12 cellular contexts compared by ENCODE assay signal in genomic region chr2:55115795-55116597, GRCh38.
A peak's percentile ranks its signal among the peaks of the same experiment; 100 is the strongest.
DNase-seq lines count a peak whose midpoint lies in the region; ATAC-seq, FAIRE-seq and TF ChIP-seq lines count a peak whose summit lies in the region.
"Had no signal": no experiment of that assay in that cellular context is flagged by ENCODE, and none has a peak within 500 bp of the region (broad histone marks: within the 10 kb centered on the region; RNA-seq: fewer than 3 reads in every experiment).

No MANE protein-coding gene starts in this region.

- H3K27me3 Mint-ChIP-seq in chondrocyte (ENCODE audit: low read depth) = no peaks in the 10 kb centered on the region
- H3K27me3 Mint-ChIP-seq: activated CD4-positive, alpha-beta memory T cell treated with anti-CD3 and anti-CD28 coated beads, Interleukin-2, amount 10 ng/mL, durations not matched to agents 7 days and 5 days had no signal

- no peaks in the 10 kb centered on the region for H4K20me1 ChIP-seq in PC-9 (ENCODE audit: insufficient read depth)
- no peaks in the 10 kb centered on the region for H4K20me1 ChIP-seq in osteoblast (ENCODE audit: insufficient read depth, low read length)

- no peaks in the 10 kb centered on the region for H3K36me3 Mint-ChIP-seq in chondrocyte (ENCODE audit: low read depth)

- H3K4me1 ChIP-seq in PC-9 (replicated peaks; ENCODE audit: insufficient read depth) = peaks cover 86% of the 10 kb centered on the region
- peaks cover 67% of the 10 kb centered on the region for H3K4me1 ChIP-seq in osteoblast (ENCODE audit: insufficient read depth, low read length)
- H3K4me1 ChIP-seq in kidney (ENCODE audit: control insufficient read depth in 1 of 2, insufficient read depth in 1 of 2, low read depth in 1 of 2, low read length in 2 of 2) = peaks cover 0 to 17% of the 10 kb centered on the region in 2 donors

- CTCF ChIA-PET in PC-9 (lab: Charles Lee) = interaction anchor here (0.6 kb wide), 1 partner anchor 68 kb away, joined by 3 read pairs; no protein-coding TSS in a partner anchor

- H3F3A ChIP-seq in PC-9 (ENCODE audit: insufficient read depth, low read depth) = peaks cover 57% of the 10 kb centered on the region; the same call in 1 of the 2 replicates

- ATAC-seq in HG03095 (IDR thresholded peaks at IDR 0.05; ENCODE audit: unreplicated experiment) (no peak), HG03175 (IDR thresholded peaks at IDR 0.05; ENCODE audit: unreplicated experiment) (no peak)

- H3K9me3 ChIP-seq in PC-9 (ENCODE audit: insufficient read depth, low read depth) (no peaks in the 10 kb centered on the region), osteoblast (ENCODE audit: low read depth, low read length) (no peaks in the 10 kb centered on the region), kidney (ENCODE audit: control insufficient read depth in 1 of 2, low read length in 2 of 2) (no peaks in the 10 kb centered on the region)

- H3K9me2 ChIP-seq in PC-9 (ENCODE audit: insufficient read depth) = no peaks in the 10 kb centered on the region

- no peak overlapping the region for H3K9ac ChIP-seq in kidney (ENCODE audit: low read length in 2 of 2)

- peaks cover 89% of the 10 kb centered on the region for H3K4me1 Mint-ChIP-seq in chondrocyte (ENCODE audit: low read depth)

- no TSS peak for BruUV-seq in PC-9 (replicated peaks; lab: Mats Ljungman, UMichigan)

- H3K79me2 ChIP-seq in PC-9 (ENCODE audit: low read depth) = peaks cover 13% of the 10 kb centered on the region; the same call in 1 of the 2 replicates
- H3K79me2 ChIP-seq in osteoblast (ENCODE audit: insufficient read depth, low read length) = peaks cover 6% of the 10 kb centered on the region

- no peak for FAIRE-seq in kidney (lab: Jason Lieb, UNC)

- H3K27me3 ChIP-seq in PC-9 (ENCODE audit: insufficient read depth, low read depth) = no peaks in the 10 kb centered on the region
- H3K27me3 ChIP-seq in osteoblast (ENCODE audit: insufficient read depth, low read length) = no peaks in the 10 kb centered on the region

- H3K4me2 ChIP-seq in PC-9 (peak overlapping the region; percentile 35), osteoblast (ENCODE audit: insufficient read depth, low read length) (peak overlapping the region; percentile 59)

- H3K4me3 ChIP-seq in PC-9 = no peak overlapping the region
- no peak overlapping the region for H3K4me3 ChIP-seq in osteoblast (ENCODE audit: insufficient read depth, low read length)
- no peak overlapping the region for H3K4me3 ChIP-seq in kidney (ENCODE audit: low read length in 2 of 2)
- H3K4me3 ChIP-seq: lung had no signal

- H3K27ac Mint-ChIP-seq in chondrocyte (ENCODE audit: unreplicated experiment) = peak overlapping the region; percentile 2
- H3K27ac Mint-ChIP-seq: activated CD4-positive, alpha-beta memory T cell treated with anti-CD3 and anti-CD28 coated beads, Interleukin-2, amount 10 ng/mL, durations not matched to agents 7 days and 5 days had no signal

- H3K9me3 Mint-ChIP-seq in chondrocyte (ENCODE audit: low read depth) = no peaks in the 10 kb centered on the region
- H3K9me3 Mint-ChIP-seq: activated CD4-positive, alpha-beta memory T cell treated with anti-CD3 and anti-CD28 coated beads, Interleukin-2, amount 10 ng/mL, durations not matched to agents 7 days and 5 days had no signal

- DNase-seq in HPDE6-E6E7 (ENCODE audit: extremely low spot score) (peak; percentile 26), PC-9 (peak in 1 of 2 experiments; percentile 81), chondrocyte (ENCODE audit: low spot score) (no peak), osteoblast (ENCODE audit: insufficient read length, low spot score, missing footprints) (no peak), epidermal melanocyte (ENCODE audit: insufficient read length, low spot score) (no peak), kidney (no peak)
- DNase-seq: activated CD4-positive, alpha-beta memory T cell treated with anti-CD3 and anti-CD28 coated beads, Interleukin-2, amount 10 ng/mL, durations not matched to agents 7 days and 5 days; NCI-H1694; SHP77 had no signal

- POLR2A ChIA-PET in PC-9 (lab: Charles Lee; ENCODE audit: unreplicated experiment) = interaction anchor here (0.5 to 1.2 kb wide), 3 partner anchors 13 to 108 kb away, joined by 4 to 9 read pairs (median 5); partner anchors contain the start of gene RTN4

- H3K36me3 ChIP-seq in PC-9 (ENCODE audit: low read depth) (no peaks in the 10 kb centered on the region), osteoblast (ENCODE audit: insufficient read depth, low read length) (no peaks in the 10 kb centered on the region), kidney (ENCODE audit: control insufficient read depth in 1 of 2, insufficient read depth in 2 of 2, low read length in 2 of 2) (no peaks in the 10 kb centered on the region)

- intact Hi-C loops in PC-9 (cut with micrococcal nuclease; ENCODE audit: unreplicated experiment) = no loop called here
- intact Hi-C loops in kidney (cut with DNase I) = no loop called here

- H3K27ac ChIP-seq in PC-9 (peak overlapping the region; percentile 56), osteoblast (ENCODE audit: low read depth, low read length) (peak overlapping the region; percentile 4), kidney (ENCODE audit: low read depth in 2 of 2, low read length in 2 of 2) (no peak overlapping the region)

- no peak overlapping the region for H3K4me3 Mint-ChIP-seq in chondrocyte (ENCODE audit: unreplicated experiment)
- H3K4me3 Mint-ChIP-seq: activated CD4-positive, alpha-beta memory T cell treated with anti-CD3 and anti-CD28 coated beads, Interleukin-2, amount 10 ng/mL, durations not matched to agents 7 days and 5 days had no signal

- no peak overlapping the region for H2AFZ ChIP-seq in PC-9
- H2AFZ ChIP-seq in osteoblast (ENCODE audit: low read length) = no peak overlapping the region

- TF ChIP-seq CTCF in PC-9 (conservative IDR thresholded peaks at IDR 0.05) (no peak), chondrocyte (IDR thresholded peaks at IDR 0.05) (no peak), osteoblast (IDR thresholded peaks at IDR 0.05; ENCODE audit: extremely low read depth, low read depth, low read length) (no peak), kidney (IDR thresholded peaks at IDR 0.05; ENCODE audit: borderline replicate concordance, extremely low read depth, insufficient read depth) (no peak)

Comparison
In these comparisons a context has a peak if more than half of its experiments do, and no peak if none do; other contexts are left out.
1. H3K27ac ChIP-seq: peak in PC-9 (single experiment) and osteoblast (single experiment); none in kidney (0 of 2).